ENCODE assay signal across 27 cellular contexts in the genomic region with DNA sequence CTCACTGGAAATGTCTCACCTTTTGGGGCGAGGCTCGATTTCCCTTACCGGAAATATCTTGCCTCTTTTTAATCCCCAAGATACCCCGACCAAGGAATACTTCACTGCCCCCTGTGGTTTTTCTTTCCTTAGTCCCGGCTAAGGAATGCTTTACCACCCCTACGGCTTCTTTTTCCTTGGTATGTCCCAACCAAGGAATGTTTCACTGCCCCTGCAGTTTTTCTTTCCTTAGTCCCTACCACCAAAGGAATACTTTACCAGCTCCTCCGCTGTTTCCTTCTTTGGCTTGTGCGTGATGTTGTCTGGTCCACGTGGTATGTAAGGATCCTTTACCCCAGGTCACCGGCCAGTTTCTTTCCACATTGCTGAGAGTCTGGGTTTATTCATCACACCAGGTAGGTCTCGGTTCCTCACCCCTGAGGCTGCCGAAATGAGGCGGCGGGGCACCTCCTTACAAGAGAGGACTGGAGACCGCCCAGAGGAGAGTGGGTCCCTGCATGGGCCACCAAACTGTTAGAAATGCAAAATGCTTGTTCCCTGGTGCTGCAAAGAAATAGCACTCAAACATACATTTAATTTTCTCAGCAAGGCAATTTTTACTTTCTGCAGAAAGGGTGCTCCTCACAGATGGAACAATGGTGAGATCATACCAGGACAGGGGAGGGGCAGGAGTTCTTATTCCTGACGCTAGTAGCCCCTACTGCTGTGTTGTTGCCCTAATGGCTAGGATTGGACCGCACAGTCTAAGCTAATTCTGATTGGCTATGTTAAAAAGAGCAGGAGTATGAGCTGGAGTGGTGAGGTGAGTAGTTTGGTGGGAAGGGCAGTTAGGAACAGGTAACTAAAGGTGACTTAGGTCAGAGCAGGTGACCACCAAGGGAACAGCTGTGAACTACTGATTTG. TPM values are rescaled to one million over a fixed set of nuclear protein-coding genes. Genes with fewer than 3 reads are reported as not detected.
DNase-seq lines count a peak whose midpoint lies in the region; ATAC-seq and TF ChIP-seq lines count a peak whose summit lies in the region.
"Had no signal": no experiment of that assay in that cellular context is flagged by ENCODE, and none has a peak within 500 bp of the region (broad histone marks: within the 10 kb centered on the region; RNA-seq: fewer than 3 reads in every experiment).

No MANE protein-coding gene starts in this region.

- CTCF ChIA-PET in activated naive CD4-positive, alpha-beta T cell treated with anti-CD3 and anti-CD28 coated beads for 36 hours (lab: Charles Lee): no interaction called here

- TF ChIP-seq CTCF in liver (IDR thresholded peaks at IDR 0.05; ENCODE audit: low read depth, low read length, missing input control) (no peak), type B pancreatic cell (conservative IDR thresholded peaks at IDR 0.05) (no peak)

- H3K27ac Mint-ChIP-seq in activated naive CD4-positive, alpha-beta T cell treated with anti-CD3 and anti-CD28 coated beads for 36 hours: peak overlapping the region; percentile 21
- peak overlapping the region; percentile 56 for H3K27ac Mint-ChIP-seq in central memory CD8-positive, alpha-beta T cell (ENCODE audit: low read depth)
- H3K27ac Mint-ChIP-seq in type B pancreatic cell: peak overlapping the region; percentile 62
- H3K27ac Mint-ChIP-seq: activated CD4-positive, alpha-beta memory T cell treated with anti-CD3 and anti-CD28 coated beads, Interleukin-2, amount 10 ng/mL, durations not matched to agents 7 days and 5 days; naive B cell had no signal

- H3K27me3 Mint-ChIP-seq in activated naive CD4-positive, alpha-beta T cell treated with anti-CD3 and anti-CD28 coated beads for 36 hours (ENCODE audit: low read depth): no peaks in the 10 kb centered on the region
- no peaks in the 10 kb centered on the region for H3K27me3 Mint-ChIP-seq in central memory CD8-positive, alpha-beta T cell
- H3K27me3 Mint-ChIP-seq in type B pancreatic cell: no peaks in the 10 kb centered on the region
- H3K27me3 Mint-ChIP-seq: naive B cell had no signal

- no peaks in the 10 kb centered on the region for H3K4me1 Mint-ChIP-seq in activated naive CD4-positive, alpha-beta T cell treated with anti-CD3 and anti-CD28 coated beads for 36 hours (ENCODE audit: low read depth)
- no peaks in the 10 kb centered on the region for H3K4me1 Mint-ChIP-seq in central memory CD8-positive, alpha-beta T cell
- H3K4me1 Mint-ChIP-seq in type B pancreatic cell (ENCODE audit: unreplicated experiment): peaks cover 15% of the 10 kb centered on the region
- H3K4me1 Mint-ChIP-seq: CD14-positive monocyte had no signal

- no peak overlapping the region for H3K27ac ChIP-seq in liver (ENCODE audit: low read depth in 1 of 2, low read length in 2 of 2)
- H3K27ac ChIP-seq: adrenal gland, dorsolateral prefrontal cortex, gastroesophageal sphincter, left ventricle myocardium inferior, PC-9 had no signal

- intact Hi-C loops in activated naive CD4-positive, alpha-beta T cell treated with anti-CD3 and anti-CD28 coated beads for 36 hours (cut with micrococcal nuclease): no loop called here

- no peak overlapping the region for H3K4me3 Mint-ChIP-seq in activated naive CD4-positive, alpha-beta T cell treated with anti-CD3 and anti-CD28 coated beads for 36 hours
- H3K4me3 Mint-ChIP-seq in central memory CD8-positive, alpha-beta T cell: no peak overlapping the region
- H3K4me3 Mint-ChIP-seq in type B pancreatic cell: peak overlapping the region; percentile 48
- H3K4me3 Mint-ChIP-seq: activated CD4-positive, alpha-beta memory T cell treated with anti-CD3 and anti-CD28 coated beads, Interleukin-2, amount 10 ng/mL, durations not matched to agents 7 days and 5 days; brain; CD14-positive monocyte; naive B cell had no signal

- no peaks in the 10 kb centered on the region for H3K4me1 ChIP-seq in liver (ENCODE audit: control insufficient read depth in 4 of 4, insufficient read depth in 4 of 4, low read length in 3 of 4)
- H3K4me1 ChIP-seq: adrenal gland, Caco-2, gastroesophageal sphincter, left ventricle myocardium inferior had no signal

- peak overlapping the region in 2 of 3 donors; percentile 16 to 29 for H3K4me3 ChIP-seq in liver (ENCODE audit: low read depth in 1 of 3, low read length in 3 of 3)
- H3K4me3 ChIP-seq: adrenal gland, dorsolateral prefrontal cortex, gastroesophageal sphincter, left ventricle myocardium inferior, PC-9 had no signal

- H3K9ac ChIP-seq in liver (ENCODE audit: low read depth in 1 of 2, low read length in 2 of 2): no peak overlapping the region

- peaks cover 39% of the 10 kb centered on the region for H3K9me3 Mint-ChIP-seq in activated naive CD4-positive, alpha-beta T cell treated with anti-CD3 and anti-CD28 coated beads for 36 hours
- H3K9me3 Mint-ChIP-seq in central memory CD8-positive, alpha-beta T cell: peaks cover 21% of the 10 kb centered on the region
- peaks cover 13% of the 10 kb centered on the region for H3K9me3 Mint-ChIP-seq in type B pancreatic cell

- no peak for TF ChIP-seq RAD21 in liver (IDR thresholded peaks at IDR 0.05)

- no peaks in the 10 kb centered on the region for H3K36me3 ChIP-seq in liver (ENCODE audit: control insufficient read depth in 4 of 4, insufficient read depth in 3 of 4, low read depth in 1 of 4, low read length in 3 of 4)
- H3K36me3 ChIP-seq: adrenal gland, gastroesophageal sphincter had no signal

- DNase-seq in activated naive CD4-positive, alpha-beta T cell treated with anti-CD3 and anti-CD28 coated beads for 36 hours: no peak
- no peak for DNase-seq in activated naive CD4-positive, alpha-beta T cell treated with Interleukin-2 at 50 U/mL for 16 hours
- DNase-seq in central memory CD8-positive, alpha-beta T cell (ENCODE audit: low spot score in 2 of 2): no peak
- DNase-seq in type B pancreatic cell (ENCODE audit: extremely low spot score, unreplicated experiment) (no peak), NCI-H1092 treated with DMSO at 0.1 percent for 48 hours (lab: John Stamatoyannopoulos, UW) (no peak)
- no peak for DNase-seq in activated CD4-positive, alpha-beta T cell treated with anti-CD3 and anti-CD28 coated beads, Interleukin-2, amount 50 U/mL, for 1 hour
- DNase-seq: activated CD4-positive, alpha-beta memory T cell treated with anti-CD3 and anti-CD28 coated beads, Interleukin-2, amount 10 ng/mL, durations not matched to agents 7 days and 5 days; activated CD4-positive, alpha-beta T cell treated with anti-CD3 and anti-CD28 coated beads for 1 hour; activated CD8-positive, alpha-beta memory T cell treated with anti-CD3 and anti-CD28 coated beads, Interleukin-2, amount 50 U/mL, for 4 hours; activated naive CD4-positive, alpha-beta T cell; adrenal gland; Caco-2; dorsolateral prefrontal cortex; hippocampal formation; left ventricle myocardium inferior; naive B cell; NCI-H1105 treated with DMSO at 0.1 percent for 48 hours; NCI-H2029; NCI-H69; PC-9; stimulated activated naive CD4-positive, alpha-beta T cell; T-helper 2 cell had no signal

- H3K36me3 Mint-ChIP-seq in activated naive CD4-positive, alpha-beta T cell treated with anti-CD3 and anti-CD28 coated beads for 36 hours (ENCODE audit: low read depth): peaks cover 12% of the 10 kb centered on the region
- no peaks in the 10 kb centered on the region for H3K36me3 Mint-ChIP-seq in central memory CD8-positive, alpha-beta T cell (ENCODE audit: insufficient read depth)
- H3K36me3 Mint-ChIP-seq in type B pancreatic cell: peaks cover 8% of the 10 kb centered on the region

- peaks cover 11 to 24% (median 16%) of the 10 kb centered on the region in 4 donors for H3K9me3 ChIP-seq in liver (ENCODE audit: control insufficient read depth in 4 of 4, low read length in 3 of 4)

- WGBS in liver: 88% methylated on average over 17 of the region's 17 CpGs

- no peaks in the 10 kb centered on the region for H3K27me3 ChIP-seq in liver (ENCODE audit: control insufficient read depth in 4 of 4, insufficient read depth in 4 of 4, low read length in 3 of 4)
- H3K27me3 ChIP-seq: adrenal gland, dorsolateral prefrontal cortex, gastroesophageal sphincter had no signal

- no peak for ATAC-seq in central memory CD8-positive, alpha-beta T cell (replicated peaks; ENCODE audit: extremely low read depth, poor library complexity, severe bottlenecking)
- no peak for ATAC-seq in GM21360 (IDR thresholded peaks at IDR 0.05; ENCODE audit: unreplicated experiment)
- ATAC-seq: gastroesophageal sphincter had no signal

TF ChIP-seq in liver, 16 proteins besides CTCF, POLR2A, EP300 and RAD21:
- TF ChIP-seq, protein P1, sequence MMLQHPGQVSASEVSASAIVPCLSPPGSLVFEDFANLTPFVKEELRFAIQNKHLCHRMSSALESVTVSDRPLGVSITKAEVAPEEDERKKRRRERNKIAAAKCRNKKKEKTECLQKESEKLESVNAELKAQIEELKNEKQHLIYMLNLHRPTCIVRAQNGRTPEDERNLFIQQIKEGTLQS (IDR thresholded peaks at IDR 0.05): no peak

RNA-seq across cellular contexts. Expression of gene CLASP1, which starts 33.4 kb away (rescaled TPM):
- total RNA-seq in activated naive CD4-positive, alpha-beta T cell treated with anti-CD3 and anti-CD28 coated beads for 36 hours: 10 to 100 TPM; 47.3 to 51.5 TPM
- 10 to 100 TPM; 31.3 to 50.0 TPM for total RNA-seq in liver
- polyA plus RNA-seq in liver: 10 to 100 TPM in 1 of 2 donors, 1 to 10 TPM in 1; 7.5 to 12.6 TPM
- total RNA-seq in type B pancreatic cell (ENCODE audit: low replicate concordance): 42.7 and 74.6 TPM in 2 replicates

RNA-seq across cellular contexts. Expression of gene NIFK, which starts 54.0 kb away (rescaled TPM):
- total RNA-seq in activated naive CD4-positive, alpha-beta T cell treated with anti-CD3 and anti-CD28 coated beads for 36 hours: 100 to 1,000 TPM; 112 to 117 TPM
- total RNA-seq in liver (10 to 100 TPM; 13.4 to 18.0 TPM), type B pancreatic cell (ENCODE audit: low replicate concordance) (55.5 and 60.9 TPM in 2 replicates)
- polyA plus RNA-seq in liver: 10 to 100 TPM; 14.4 to 25.6 TPM
